In the genomic region with DNA sequence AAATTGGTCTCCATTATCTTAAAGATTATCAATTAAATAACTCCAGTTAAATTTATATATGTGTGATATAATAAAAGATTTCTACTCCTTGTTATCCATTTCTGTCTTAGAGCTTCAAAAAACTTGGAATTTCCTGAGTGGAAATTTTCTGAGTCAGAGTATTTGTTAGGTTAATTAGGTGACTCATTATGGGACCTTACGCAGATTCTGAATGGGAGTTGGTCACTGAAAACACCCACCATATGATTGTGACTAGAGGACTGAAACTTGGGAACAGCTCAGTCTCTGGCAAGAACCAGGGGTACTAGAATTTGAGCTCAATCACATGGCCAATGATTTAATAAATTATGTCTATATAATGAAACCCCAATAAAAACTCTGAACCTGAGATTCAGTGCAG, we compare ENCODE assay signal across 20 cellular contexts.
DNase-seq lines count a peak whose midpoint lies in the region; ATAC-seq, FAIRE-seq and TF ChIP-seq lines count a peak whose summit lies in the region.
"Had no signal": no experiment of that assay in that cellular context is flagged by ENCODE, and none has a peak within 500 bp of the region (broad histone marks: within the 10 kb centered on the region; RNA-seq: fewer than 3 reads in every experiment).

No MANE protein-coding gene starts in this region.

- no peak for FAIRE-seq in A549 (lab: Jason Lieb, UNC)
- FAIRE-seq: colon, TTC549 had no signal

- no peak for TF ChIP-seq RAD21 in A549 (conservative IDR thresholded peaks at IDR 0.05 in 1 of 2, IDR thresholded peaks at IDR 0.05 in 1 of 2)

- H3K27ac Mint-ChIP-seq in activated CD8-positive, alpha-beta memory T cell treated with anti-CD3 and anti-CD28 coated beads, Interleukin-2, amount 10 ng/mL, durations not matched to agents 7 days and 5 days: no peak overlapping the region
- no peak overlapping the region for H3K27ac Mint-ChIP-seq in activated T-cell treated with anti-CD3 and anti-CD28 coated beads, Interleukin-2, amount 50 U/mL, for 72 hours
- H3K27ac Mint-ChIP-seq: activated naive CD8-positive, alpha-beta T cell treated with anti-CD3 and anti-CD28 coated beads, Interleukin-2, amount 10 ng/mL, durations not matched to agents 7 days and 5 days had no signal

- CTCF ChIA-PET in A549 (lab: Yijun Ruan, JAX): no interaction called here
- CTCF ChIA-PET in activated CD8-positive, alpha-beta memory T cell treated with anti-CD3 and anti-CD28 coated beads, Interleukin-2, amount 10 ng/mL, durations not matched to agents 7 days and 5 days (lab: Charles Lee): no interaction called here

- H3K27ac ChIP-seq in A549: no peak overlapping the region
- H3K27ac ChIP-seq: transverse colon had no signal

- POLR2A ChIA-PET in A549 (lab: Yijun Ruan, JAX): no interaction called here

- no peak for DNase-seq in A549 (ENCODE audit: low read depth in 1 of 2, low spot score in 1 of 2)
- DNase-seq in HCEC 1CT: peak; percentile 47
- peak; percentile 73 for DNase-seq in astrocyte of the spinal cord (ENCODE audit: low read depth, low spot score)
- DNase-seq in glomerular endothelial cell (ENCODE audit: extremely low read depth, low read depth, low spot score): peak; percentile 54
- DNase-seq in activated CD8-positive, alpha-beta memory T cell treated with anti-CD3 and anti-CD28 coated beads, Interleukin-2, amount 10 ng/mL, durations not matched to agents 7 days and 5 days: no peak
- DNase-seq in mucosa of gallbladder (ENCODE audit: low spot score): no peak
- no peak for DNase-seq in activated T-cell treated with anti-CD3 and anti-CD28 coated beads, Interleukin-2, amount 50 U/mL, for 72 hours
- DNase-seq: activated CD4-positive, alpha-beta T cell treated with anti-CD3 and anti-CD28 coated beads, Interleukin-2, amount 50 U/mL, for 48 hours; activated naive CD8-positive, alpha-beta T cell treated with anti-CD3 and anti-CD28 coated beads, Interleukin-2, amount 10 ng/mL, durations not matched to agents 7 days and 5 days; activated T-cell treated with anti-CD3 and anti-CD28 coated beads, Interleukin-2, amount 50 U/mL, for 48 hours; AML-193; DMS 273 treated with DMSO at 0.1 percent for 48 hours; Kasumi-1; left cardiac atrium; mucosa of descending colon; nucleus accumbens; transverse colon had no signal

- H3K4me3 Mint-ChIP-seq in activated CD8-positive, alpha-beta memory T cell treated with anti-CD3 and anti-CD28 coated beads, Interleukin-2, amount 10 ng/mL, durations not matched to agents 7 days and 5 days: no peak overlapping the region
- no peak overlapping the region for H3K4me3 Mint-ChIP-seq in activated T-cell treated with anti-CD3 and anti-CD28 coated beads, Interleukin-2, amount 50 U/mL, for 72 hours
- H3K4me3 Mint-ChIP-seq: activated naive CD8-positive, alpha-beta T cell treated with anti-CD3 and anti-CD28 coated beads, Interleukin-2, amount 10 ng/mL, durations not matched to agents 7 days and 5 days had no signal

- ATAC-seq in A549: no peak
- no peak for ATAC-seq in activated CD8-positive, alpha-beta memory T cell treated with anti-CD3 and anti-CD28 coated beads, Interleukin-2, amount 10 ng/mL, durations not matched to agents 7 days and 5 days
- ATAC-seq in HG02588 (IDR thresholded peaks at IDR 0.05; ENCODE audit: unreplicated experiment): no peak
- ATAC-seq in activated T-cell treated with anti-CD3 and anti-CD28 coated beads, Interleukin-2, amount 50 U/mL, for 72 hours (replicated peaks in 1 of 2): no peak
- ATAC-seq: left cardiac atrium, mucosa of descending colon had no signal

- H3K9me3 ChIP-seq in A549: 0 out of 3 replicates have a peak, but pooled peaks cover 4% of the 10 kb centered on the region
- H3K9me3 ChIP-seq: mucosa of descending colon, transverse colon had no signal

- no peaks in the 10 kb centered on the region for H3K36me3 Mint-ChIP-seq in activated CD8-positive, alpha-beta memory T cell treated with anti-CD3 and anti-CD28 coated beads, Interleukin-2, amount 10 ng/mL, durations not matched to agents 7 days and 5 days
- no peaks in the 10 kb centered on the region for H3K36me3 Mint-ChIP-seq in activated T-cell treated with anti-CD3 and anti-CD28 coated beads, Interleukin-2, amount 50 U/mL, for 72 hours (ENCODE audit: insufficient read depth in 2 of 2)
- H3K36me3 Mint-ChIP-seq: activated naive CD8-positive, alpha-beta T cell treated with anti-CD3 and anti-CD28 coated beads, Interleukin-2, amount 10 ng/mL, durations not matched to agents 7 days and 5 days had no signal

- no peaks in the 10 kb centered on the region for H3K4me1 Mint-ChIP-seq in activated CD8-positive, alpha-beta memory T cell treated with anti-CD3 and anti-CD28 coated beads, Interleukin-2, amount 10 ng/mL, durations not matched to agents 7 days and 5 days
- H3K4me1 Mint-ChIP-seq in activated T-cell treated with anti-CD3 and anti-CD28 coated beads, Interleukin-2, amount 50 U/mL, for 72 hours (ENCODE audit: low read depth): no peaks in the 10 kb centered on the region
- H3K4me1 Mint-ChIP-seq: activated naive CD8-positive, alpha-beta T cell treated with anti-CD3 and anti-CD28 coated beads, Interleukin-2, amount 10 ng/mL, durations not matched to agents 7 days and 5 days had no signal

- TF ChIP-seq EP300 in A549 (IDR thresholded peaks at IDR 0.05): no peak

- 71% methylated on average over 1 of the region's 1 CpG for WGBS in A549 (ENCODE audit: missing lambda C conversion rate)

- no peak overlapping the region for H3K4me2 ChIP-seq in A549

- H3K4me1 ChIP-seq in A549: no peaks in the 10 kb centered on the region
- H3K4me1 ChIP-seq: transverse colon had no signal

- TF ChIP-seq CTCF in A549 (IDR thresholded peaks at IDR 0.05) (no peak), astrocyte of the spinal cord (IDR thresholded peaks at IDR 0.05; ENCODE audit: low read depth, low read length) (no peak)

- no peaks in the 10 kb centered on the region for H3K27me3 Mint-ChIP-seq in activated CD8-positive, alpha-beta memory T cell treated with anti-CD3 and anti-CD28 coated beads, Interleukin-2, amount 10 ng/mL, durations not matched to agents 7 days and 5 days
- H3K27me3 Mint-ChIP-seq in activated T-cell treated with anti-CD3 and anti-CD28 coated beads, Interleukin-2, amount 50 U/mL, for 72 hours (ENCODE audit: low read depth): no peaks in the 10 kb centered on the region
- H3K27me3 Mint-ChIP-seq: activated naive CD8-positive, alpha-beta T cell treated with anti-CD3 and anti-CD28 coated beads, Interleukin-2, amount 10 ng/mL, durations not matched to agents 7 days and 5 days had no signal

- in situ Hi-C loops in astrocyte of the spinal cord (cut with HindIII; ENCODE audit: low sequenced_read_pairs): no loop called here

- no peak for TF ChIP-seq POLR2A in A549 (IDR thresholded peaks at IDR 0.05; ENCODE audit: low read length)

- H3K9me3 Mint-ChIP-seq in activated CD8-positive, alpha-beta memory T cell treated with anti-CD3 and anti-CD28 coated beads, Interleukin-2, amount 10 ng/mL, durations not matched to agents 7 days and 5 days (ENCODE audit: low read depth): peaks cover 14% of the 10 kb centered on the region
- H3K9me3 Mint-ChIP-seq in activated T-cell treated with anti-CD3 and anti-CD28 coated beads, Interleukin-2, amount 50 U/mL, for 72 hours: peaks cover 8 to 11% of the 10 kb centered on the region in 2 donors

- no peak overlapping the region for H3K4me3 ChIP-seq in A549
- no peak overlapping the region for H3K4me3 ChIP-seq in astrocyte of the spinal cord (ENCODE audit: low read depth, low read length)
- H3K4me3 ChIP-seq: mucosa of descending colon, transverse colon had no signal

TF ChIP-seq in A549, 52 proteins besides CTCF, POLR2A, EP300 and RAD21:
- TF ChIP-seq, protein P1, sequence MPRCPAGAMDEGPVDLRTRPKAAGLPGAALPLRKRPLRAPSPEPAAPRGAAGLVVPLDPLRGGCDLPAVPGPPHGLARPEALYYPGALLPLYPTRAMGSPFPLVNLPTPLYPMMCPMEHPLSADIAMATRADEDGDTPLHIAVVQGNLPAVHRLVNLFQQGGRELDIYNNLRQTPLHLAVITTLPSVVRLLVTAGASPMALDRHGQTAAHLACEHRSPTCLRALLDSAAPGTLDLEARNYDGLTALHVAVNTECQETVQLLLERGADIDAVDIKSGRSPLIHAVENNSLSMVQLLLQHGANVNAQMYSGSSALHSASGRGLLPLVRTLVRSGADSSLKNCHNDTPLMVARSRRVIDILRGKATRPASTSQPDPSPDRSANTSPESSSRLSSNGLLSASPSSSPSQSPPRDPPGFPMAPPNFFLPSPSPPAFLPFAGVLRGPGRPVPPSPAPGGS (IDR thresholded peaks at IDR 0.05): no peak
- TF ChIP-seq EHMT2 (IDR thresholded peaks at IDR 0.05; ENCODE audit: low read depth) (no peak), FOSL2 (IDR thresholded peaks at IDR 0.05) (no peak), FOSL2 (CRISPR knock-in tag; IDR thresholded peaks at IDR 0.05) (peak; percentile 19; the same call in 1 of the 2 replicates), SREBF2 (IDR thresholded peaks at IDR 0.05) (no peak), HOXB5 (CRISPR knock-in tag; IDR thresholded peaks at IDR 0.05) (no peak), HOXB13 (CRISPR knock-in tag; IDR thresholded peaks at IDR 0.05; ENCODE audit: low read depth) (no peak), RARB (CRISPR knock-in tag; IDR thresholded peaks at IDR 0.05) (no peak)

Comparison
In these comparisons a context has a peak if more than half of its experiments do, and no peak if none do; other contexts are left out.
1. DNase-seq: peak in HCEC 1CT (single experiment), astrocyte of the spinal cord (single experiment) and glomerular endothelial cell (single experiment); none in A549 (0 of 2), activated CD8-positive, alpha-beta memory T cell treated with anti-CD3 and anti-CD28 coated beads, Interleukin-2, amount 10 ng/mL, durations not matched to agents 7 days and 5 days (single experiment), mucosa of gallbladder (single experiment) and activated T-cell treated with anti-CD3 and anti-CD28 coated beads, Interleukin-2, amount 50 U/mL, for 72 hours (0 of 2).